23 cellular contexts compared by ENCODE assay signal in genomic region chr11:46611526-46612304, GRCh38. TPM values are rescaled to one million over a fixed set of nuclear protein-coding genes. Genes with fewer than 3 reads are reported as not detected.
DNase-seq lines count a peak whose midpoint lies in the region; ATAC-seq, FAIRE-seq and TF ChIP-seq lines count a peak whose summit lies in the region.
"Had no signal": no experiment of that assay in that cellular context is flagged by ENCODE, and none has a peak within 500 bp of the region (broad histone marks: within the 10 kb centered on the region; RNA-seq: fewer than 3 reads in every experiment).

No MANE protein-coding gene starts in this region.

- FAIRE-seq in K562 (lab: Jason Lieb, UNC), result peak; percentile 76
- FAIRE-seq: astrocyte, colon, islet of Langerhans had no signal

- TF ChIP-seq EP300 in K562 (IDR thresholded peaks at IDR 0.05; ENCODE audit: low read length), result peak; percentile 67; the same call in 1 of the 2 replicates

- CTCF ChIA-PET in K562 (lab: Yijun Ruan, JAX; ENCODE audit: low intra/inter-chr PET ratio), result no interaction called here
- CTCF ChIA-PET in CD8-positive, alpha-beta memory T cell (lab: Charles Lee), result interaction anchor here (0.9 to 2.0 kb wide), 2 partner anchors 12 to 18 kb away, joined by 3 to 13 read pairs; partner anchors contain the start of gene AMBRA1

- H3K27me3 Mint-ChIP-seq in CD8-positive, alpha-beta memory T cell, result peaks cover 0 to 3% of the 10 kb centered on the region in 2 donors
- H3K27me3 Mint-ChIP-seq: activated B cell treated with CpG ODN at 0.5 μM for 24 hours; activated CD8-positive, alpha-beta T cell treated with anti-CD3 and anti-CD28 coated beads for 36 hours had no signal

- H3K9ac ChIP-seq in Loucy (ENCODE audit: low read depth, low read length, poor library complexity, severe bottlenecking) (no peak overlapping the region), K562 (ENCODE audit: insufficient read depth in 1 of 2, low read depth in 2 of 2, low read length in 2 of 2) (no peak overlapping the region)

- DNase-seq in K562 (ENCODE audit: extremely low read depth in 1 of 4, low spot score in 3 of 4), result peak in 2 of 4 experiments; percentile 51 to 64
- DNase-seq in hepatocyte (ENCODE audit: low spot score), result no peak
- DNase-seq in substantia nigra (lab: John Stamatoyannopoulos, UW), result no peak
- no peak for DNase-seq in NCI-H2171 treated with DMSO at 0.1 percent for 48 hours (lab: John Stamatoyannopoulos, UW)
- DNase-seq in CD8-positive, alpha-beta memory T cell, result no peak
- DNase-seq in SKM-1 (lab: John Stamatoyannopoulos, UW; ENCODE audit: unreplicated experiment), result no peak
- DNase-seq: activated B cell treated with CpG ODN at 0.5 μM for 24 hours; activated CD8-positive, alpha-beta T cell treated with anti-CD3 and anti-CD28 coated beads for 36 hours; activated naive CD4-positive, alpha-beta T cell treated with anti-CD3 and anti-CD28 coated beads for 36 hours; activated T-cell treated with anti-CD3 and anti-CD28 coated beads, Interleukin-2, amount 50 U/mL, for 1 hour; BE2C; endodermal cell; GOT3; NCI-H2107; NCI-H524; psoas muscle; SIG-M5; stimulated activated CD4-positive, alpha-beta T cell treated with anti-CD3 and anti-CD28 coated beads, Interleukin-4, amount 100 ng/mL, for 24 hours had no signal

- BruUV-seq in K562 (replicated peaks; lab: Mats Ljungman, UMichigan), result no TSS peak

- WGBS in K562 (ENCODE audit: insufficient coverage, low coverage, missing lambda C conversion rate), result 7% methylated on average over 5 of the region's 5 CpGs
- WGBS in hepatocyte (ENCODE audit: low lambda C conversion rate, missing lambda C conversion rate), result 81% methylated on average over 5 of the region's 5 CpGs

- POLR2A ChIA-PET in K562 (lab: Yijun Ruan, JAX), result interaction anchor here (0.5 to 3.7 kb wide), 7 partner anchors 8 to 600 kb away, joined by 3 to 21 read pairs (median 4); partner anchors contain the start of gene AMBRA1
- POLR2A ChIA-PET in CD8-positive, alpha-beta memory T cell (lab: Charles Lee), result interaction anchor here (0.6 to 0.7 kb wide), 2 partner anchors 109 to 789 kb away, joined by 3 to 6 read pairs; no protein-coding TSS in a partner anchor

- peak overlapping the region in 2 of 8 donors; percentile 54 to 62 for H3K27ac Mint-ChIP-seq in CD8-positive, alpha-beta memory T cell
- H3K27ac Mint-ChIP-seq: activated B cell treated with CpG ODN at 0.5 μM for 24 hours; activated CD8-positive, alpha-beta T cell treated with anti-CD3 and anti-CD28 coated beads for 36 hours; activated naive CD4-positive, alpha-beta T cell treated with anti-CD3 and anti-CD28 coated beads for 36 hours; endodermal cell had no signal

- H2AFZ ChIP-seq in Loucy (ENCODE audit: low read length) (no peak overlapping the region), K562 (ENCODE audit: low read depth, low read length) (peak overlapping the region; percentile 2; the same call in 1 of the 2 replicates), hepatocyte (no peak overlapping the region)

- no peaks in the 10 kb centered on the region for H4K20me1 ChIP-seq in Loucy (ENCODE audit: insufficient read depth, low read length, poor library complexity, severe bottlenecking)
- no peaks in the 10 kb centered on the region for H4K20me1 ChIP-seq in K562 (replicated peaks; ENCODE audit: control insufficient read depth, insufficient read depth, low read length)
- no peaks in the 10 kb centered on the region for H4K20me1 ChIP-seq in hepatocyte (ENCODE audit: insufficient read depth, poor library complexity, severe bottlenecking)

- H3K4me2 ChIP-seq in Loucy (ENCODE audit: low read depth, low read length, poor library complexity, severe bottlenecking) (peak overlapping the region; percentile 56), K562 (ENCODE audit: insufficient read depth, low read length) (peak overlapping the region; percentile 59), hepatocyte (peak overlapping the region; percentile 32)

- H3K27me3 ChIP-seq in Loucy (ENCODE audit: insufficient read depth, low read length, poor library complexity, severe bottlenecking) (no peaks in the 10 kb centered on the region), K562 (ENCODE audit: control insufficient read depth in 2 of 2, insufficient read depth in 2 of 2, low read length in 2 of 2) (no peaks in the 10 kb centered on the region), hepatocyte (no peaks in the 10 kb centered on the region)
- H3K27me3 ChIP-seq in CD8-positive, alpha-beta memory T cell (ENCODE audit: insufficient read depth, low read length, poor library complexity, severe bottlenecking), result no peaks in the 10 kb centered on the region
- H3K27me3 ChIP-seq: BE2C had no signal

- no peak for TF ChIP-seq POLR2A in K562 (conservative IDR thresholded peaks at IDR 0.05)

- no peaks in the 10 kb centered on the region for H3K9me3 Mint-ChIP-seq in CD8-positive, alpha-beta memory T cell
- H3K9me3 Mint-ChIP-seq: activated B cell treated with CpG ODN at 0.5 μM for 24 hours; activated CD8-positive, alpha-beta T cell treated with anti-CD3 and anti-CD28 coated beads for 36 hours; activated naive CD4-positive, alpha-beta T cell treated with anti-CD3 and anti-CD28 coated beads for 36 hours; endodermal cell; nephron had no signal

- H3K4me3 Mint-ChIP-seq in CD8-positive, alpha-beta memory T cell, result peak overlapping the region in 1 of 7 donors; percentile 24
- H3K4me3 Mint-ChIP-seq: activated B cell treated with CpG ODN at 0.5 μM for 24 hours; activated CD8-positive, alpha-beta T cell treated with anti-CD3 and anti-CD28 coated beads for 36 hours; activated naive CD4-positive, alpha-beta T cell treated with anti-CD3 and anti-CD28 coated beads for 36 hours; endodermal cell; nephron had no signal

- peak; percentile 71 for ATAC-seq in K562
- ATAC-seq: activated CD8-positive, alpha-beta T cell treated with anti-CD3 and anti-CD28 coated beads for 36 hours had no signal

- peaks cover 0 to 4% (median 3%) of the 10 kb centered on the region in 3 donors for H3K36me3 Mint-ChIP-seq in CD8-positive, alpha-beta memory T cell

- H3K4me1 ChIP-seq in Loucy (ENCODE audit: insufficient read depth, low read length, poor library complexity, severe bottlenecking) (peaks cover 12% of the 10 kb centered on the region), K562 (replicated peaks in 1 of 2; ENCODE audit: control insufficient read depth in 2 of 2, insufficient read depth in 2 of 2, low read length in 2 of 2) (peaks cover 25 to 27% of the 10 kb centered on the region in 2 experiments; a peak in 4 of 5 replicates), hepatocyte (ENCODE audit: insufficient read depth) (peaks cover 16% of the 10 kb centered on the region)
- H3K4me1 ChIP-seq in CD8-positive, alpha-beta memory T cell (ENCODE audit: insufficient read depth, low read length), result peaks cover 11% of the 10 kb centered on the region
- H3K4me1 ChIP-seq: BE2C had no signal

- H3K9me1 ChIP-seq in K562 (ENCODE audit: control insufficient read depth, insufficient read depth, low read length), result no peaks in the 10 kb centered on the region

- H3K27ac ChIP-seq in K562 (ENCODE audit: extremely low read depth, low read depth, low read length), result peak overlapping the region; percentile 21; the same call in 2 of the 3 replicates
- no peak overlapping the region for H3K27ac ChIP-seq in hepatocyte
- peak overlapping the region; percentile 88 for H3K27ac ChIP-seq in substantia nigra (ENCODE audit: low read depth, low read length, poor library complexity, severe bottlenecking)
- H3K27ac ChIP-seq in CD8-positive, alpha-beta memory T cell (ENCODE audit: low read depth, low read length), result no peak overlapping the region
- H3K27ac ChIP-seq: psoas muscle had no signal

- no peaks in the 10 kb centered on the region for H3K9me2 ChIP-seq in Loucy (replicated peaks; ENCODE audit: low read depth, low read length)
- H3K9me2 ChIP-seq in hepatocyte (replicated peaks; ENCODE audit: insufficient read depth), result no peaks in the 10 kb centered on the region

- TF ChIP-seq CTCF in Loucy (conservative IDR thresholded peaks at IDR 0.05; ENCODE audit: low read length), result no peak
- no peak for TF ChIP-seq CTCF in K562 (IDR thresholded peaks at IDR 0.05 in 2 of 3, conservative IDR thresholded peaks at IDR 0.05 in 1 of 3; ENCODE audit: insufficient read depth in 2 of 3, low read depth in 1 of 3, low read length in 3 of 3)
- TF ChIP-seq CTCF in hepatocyte (IDR thresholded peaks at IDR 0.05; ENCODE audit: poor library complexity), result no peak

- H3K9me3 ChIP-seq in Loucy (ENCODE audit: insufficient read depth, low read depth, low read length) (no peaks in the 10 kb centered on the region), K562 (replicated peaks; ENCODE audit: control insufficient read depth, insufficient read depth, low read depth, low read length) (no peaks in the 10 kb centered on the region), hepatocyte (ENCODE audit: low read depth) (no peaks in the 10 kb centered on the region)
- no peaks in the 10 kb centered on the region for H3K9me3 ChIP-seq in CD8-positive, alpha-beta memory T cell (ENCODE audit: low read length)
- H3K9me3 ChIP-seq: BE2C, psoas muscle had no signal

- H3K4me1 Mint-ChIP-seq in CD8-positive, alpha-beta memory T cell, result peaks cover 14 to 29% (median 23%) of the 10 kb centered on the region in 3 donors

- intact Hi-C loops in K562 (cut with micrococcal nuclease), result no loop called here

- H3K79me2 ChIP-seq in Loucy (ENCODE audit: insufficient read depth, low read length) (peaks cover 6% of the 10 kb centered on the region; the same call in 1 of the 2 replicates), K562 (ENCODE audit: control insufficient read depth, insufficient read depth, low read length) (peaks cover 24% of the 10 kb centered on the region; the same call in 2 of the 3 replicates), hepatocyte (peaks cover 34% of the 10 kb centered on the region)

- H3K4me3 ChIP-seq in Loucy (ENCODE audit: low read length, poor library complexity, severe bottlenecking) (no peak overlapping the region), K562 (no peak overlapping the region), hepatocyte (no peak overlapping the region)
- H3K4me3 ChIP-seq in CD8-positive, alpha-beta memory T cell (ENCODE audit: low read length), result no peak overlapping the region
- H3K4me3 ChIP-seq: psoas muscle had no signal

- no peak for TF ChIP-seq RAD21 in K562 (CRISPR knock-in tag; conservative IDR thresholded peaks at IDR 0.05 in 1 of 2, IDR thresholded peaks at IDR 0.05 in 1 of 2)

- in situ Hi-C loops in K562 (cut with MboI), result no loop called here

- no peaks in the 10 kb centered on the region for H3K36me3 ChIP-seq in Loucy (ENCODE audit: insufficient read depth, low read length)
- no peaks in the 10 kb centered on the region for H3K36me3 ChIP-seq in K562 (ENCODE audit: control insufficient read depth, insufficient read depth, low read length)
- H3K36me3 ChIP-seq in hepatocyte (replicated peaks; ENCODE audit: insufficient read depth, low read depth), result no peaks in the 10 kb centered on the region
- no peaks in the 10 kb centered on the region for H3K36me3 ChIP-seq in CD8-positive, alpha-beta memory T cell (ENCODE audit: insufficient read depth, low read length)
- H3K36me3 ChIP-seq: BE2C had no signal

- H3F3A ChIP-seq in Loucy (ENCODE audit: low read depth), result no peaks in the 10 kb centered on the region

RNA-seq across cellular contexts. Expression of gene HARBI1, which starts 5.3 kb away (rescaled TPM):
- 7.3 and 8.5 TPM in 2 replicates for total RNA-seq in K562 (2011; cell fraction: chromatin; rRNA removed; ENCODE audit: low replicate concordance)
- total RNA-seq in K562 (2011; cell fraction: nucleolus; rRNA removed), result 6.8 and 8.2 TPM in 2 replicates
- 6.0 and 6.3 TPM in 2 replicates for total RNA-seq in K562 (2011; cell fraction: nucleoplasm; rRNA removed)
- total RNA-seq in K562 (2014; rRNA removed), result 4.1 and 4.3 TPM in 2 replicates
- 5.6 and 6.0 TPM in 2 replicates for total RNA-seq in K562 (2014; rRNA removed; fragmentation: Illumina TruSeq; extraction: Trizol)
- total RNA-seq in K562 (2015; rRNA removed; fragmentation: Illumina TruSeq; extraction: Trizol), result 4.9 and 6.9 TPM in 2 replicates
- 5.5 and 5.8 TPM in 2 replicates for total RNA-seq in K562 (2021)
- 4.7 and 5.5 TPM in 2 replicates for polyA plus RNA-seq in K562 (2011; rRNA removed)
- 4.9 and 5.5 TPM in 2 replicates for polyA plus RNA-seq in K562 (2011; cell fraction: cytosol; rRNA removed)
- 3.5 and 4.0 TPM in 2 replicates for polyA plus RNA-seq in K562 (2011; cell fraction: nucleus; rRNA removed)
- polyA plus RNA-seq in K562 (2012), result 5.9 and 6.1 TPM in 2 replicates
- 5.3 and 6.0 TPM in 2 replicates for polyA plus RNA-seq in K562 (2014; fragmentation: Illumina TruSeq; extraction: Trizol)
- 1 to 10 TPM; 6.0 to 8.4 TPM for polyA plus RNA-seq in K562 (2014; fragmentation: Nextera tagmentation; extraction: Ambion mirVana)
- 3.5 and 6.1 TPM in 2 replicates for polyA plus RNA-seq in K562 (2014; rRNA removed)
- 6.3 and 6.9 TPM in 2 replicates for polyA minus RNA-seq in K562 (2011; rRNA and poly(A)+ RNA removed)
- 2.4 and 3.1 TPM in 2 replicates for polyA minus RNA-seq in K562 (2011; cell fraction: cytosol; rRNA and poly(A)+ RNA removed)
- polyA minus RNA-seq in K562 (2011; cell fraction: nucleus; rRNA and poly(A)+ RNA removed), result 2.4 and 3.6 TPM in 2 replicates
- total RNA-seq in hepatocyte, result 4.5 and 6.5 TPM in 2 replicates
- 3.7 and 4.4 TPM in 2 replicates for polyA plus RNA-seq in hepatocyte
- 1 to 10 TPM; 4.6 to 5.3 TPM for total RNA-seq in CD8-positive, alpha-beta memory T cell
- 12.9 TPM for polyA plus RNA-seq in CD8-positive, alpha-beta memory T cell

RNA-seq across cellular contexts. Expression of gene ATG13, which starts 5.6 kb away (rescaled TPM):
- total RNA-seq in K562 (2011; cell fraction: chromatin; rRNA removed; ENCODE audit: low replicate concordance), result 112 and 117 TPM in 2 replicates
- total RNA-seq in K562 (2011; cell fraction: nucleolus; rRNA removed), result 77.5 and 112 TPM in 2 replicates
- total RNA-seq in K562 (2011; cell fraction: nucleoplasm; rRNA removed), result 88.6 and 94.3 TPM in 2 replicates
- total RNA-seq in K562 (2014; rRNA removed), result 46.6 and 54.4 TPM in 2 replicates
- total RNA-seq in K562 (2014; rRNA removed; fragmentation: Illumina TruSeq; extraction: Trizol), result 26.0 and 27.2 TPM in 2 replicates
- total RNA-seq in K562 (2015; rRNA removed; fragmentation: Illumina TruSeq; extraction: Trizol), result 23.3 and 24.5 TPM in 2 replicates
- 52.2 and 61.5 TPM in 2 replicates for total RNA-seq in K562 (2021)
- polyA plus RNA-seq in K562 (2011; rRNA removed), result 56.9 and 66.1 TPM in 2 replicates
- 72.0 and 89.0 TPM in 2 replicates for polyA plus RNA-seq in K562 (2011; cell fraction: cytosol; rRNA removed)
- 128 and 150 TPM in 2 replicates for polyA plus RNA-seq in K562 (2011; cell fraction: nucleus; rRNA removed)
- 33.0 and 68.6 TPM in 2 replicates for polyA plus RNA-seq in K562 (2012)
- polyA plus RNA-seq in K562 (2014; fragmentation: Illumina TruSeq; extraction: Trizol), result 36.5 and 38.1 TPM in 2 replicates
- 10 to 100 TPM; 13.1 to 15.6 TPM for polyA plus RNA-seq in K562 (2014; fragmentation: Nextera tagmentation; extraction: Ambion mirVana)
- polyA plus RNA-seq in K562 (2014; rRNA removed), result 49.5 and 58.8 TPM in 2 replicates
- polyA minus RNA-seq in K562 (2011; rRNA and poly(A)+ RNA removed), result 48.2 and 57.6 TPM in 2 replicates
- polyA minus RNA-seq in K562 (2011; cell fraction: cytosol; rRNA and poly(A)+ RNA removed), result 28.3 and 42.0 TPM in 2 replicates
- polyA minus RNA-seq in K562 (2011; cell fraction: nucleus; rRNA and poly(A)+ RNA removed), result 36.8 and 48.7 TPM in 2 replicates
- total RNA-seq in hepatocyte, result 60.8 and 89.6 TPM in 2 replicates
- polyA plus RNA-seq in hepatocyte, result 50.9 and 54.9 TPM in 2 replicates
- 10 to 100 TPM; 67.9 to 69.6 TPM for total RNA-seq in CD8-positive, alpha-beta memory T cell
- polyA plus RNA-seq in CD8-positive, alpha-beta memory T cell, result 81.6 TPM

RNA-seq across cellular contexts. Expression of gene AMBRA1, which starts 17.9 kb away (rescaled TPM):
- total RNA-seq in K562 (2011; cell fraction: chromatin; rRNA removed; ENCODE audit: low replicate concordance), result 101 and 115 TPM in 2 replicates
- total RNA-seq in K562 (2011; cell fraction: nucleolus; rRNA removed), result 57.9 and 61.2 TPM in 2 replicates
- total RNA-seq in K562 (2011; cell fraction: nucleoplasm; rRNA removed), result 63.4 and 66.6 TPM in 2 replicates
- total RNA-seq in K562 (2014; rRNA removed), result 20.4 and 21.0 TPM in 2 replicates
- total RNA-seq in K562 (2014; rRNA removed; fragmentation: Illumina TruSeq; extraction: Trizol), result 10.1 and 13.4 TPM in 2 replicates
- total RNA-seq in K562 (2015; rRNA removed; fragmentation: Illumina TruSeq; extraction: Trizol), result 13.0 and 13.1 TPM in 2 replicates
- total RNA-seq in K562 (2021), result 24.5 and 27.9 TPM in 2 replicates
- 6.6 and 9.8 TPM in 2 replicates for polyA plus RNA-seq in K562 (2011; rRNA removed)
- 8.8 and 11.9 TPM in 2 replicates for polyA plus RNA-seq in K562 (2011; cell fraction: cytosol; rRNA removed)
- 19.4 and 22.2 TPM in 2 replicates for polyA plus RNA-seq in K562 (2011; cell fraction: nucleus; rRNA removed)
- 16.0 and 22.2 TPM in 2 replicates for polyA plus RNA-seq in K562 (2012)
- polyA plus RNA-seq in K562 (2014; fragmentation: Illumina TruSeq; extraction: Trizol), result 12.5 and 13.0 TPM in 2 replicates
- polyA plus RNA-seq in K562 (2014; fragmentation: Nextera tagmentation; extraction: Ambion mirVana), result under 1 TPM; 0.15 to 0.39 TPM
- 8.9 and 9.9 TPM in 2 replicates for polyA plus RNA-seq in K562 (2014; rRNA removed)
- polyA minus RNA-seq in K562 (2011; rRNA and poly(A)+ RNA removed), result 26.5 and 28.3 TPM in 2 replicates
- polyA minus RNA-seq in K562 (2011; cell fraction: cytosol; rRNA and poly(A)+ RNA removed), result 20.2 and 25.0 TPM in 2 replicates
- 28.8 and 48.7 TPM in 2 replicates for polyA minus RNA-seq in K562 (2011; cell fraction: nucleus; rRNA and poly(A)+ RNA removed)
- total RNA-seq in hepatocyte, result 19.1 and 31.2 TPM in 2 replicates
- polyA plus RNA-seq in hepatocyte, result 7.2 and 8.3 TPM in 2 replicates
- 10 to 100 TPM; 31.3 to 33.3 TPM for total RNA-seq in CD8-positive, alpha-beta memory T cell
- polyA plus RNA-seq in CD8-positive, alpha-beta memory T cell, result 13.6 TPM

Comparison
In these comparisons a context has a peak if more than half of its experiments do, and no peak if none do; other contexts are left out.
1. H3K27ac ChIP-seq: peak in K562 (single experiment) and substantia nigra (single experiment); none in hepatocyte (single experiment) and CD8-positive, alpha-beta memory T cell (single experiment).
2. Peak in every context shown above with its lines, with median percentiles within 50 percentile points of each other: H3K4me2 ChIP-seq.